Comparison of ENCODE assay signal across 21 cellular contexts in the genomic region with DNA sequence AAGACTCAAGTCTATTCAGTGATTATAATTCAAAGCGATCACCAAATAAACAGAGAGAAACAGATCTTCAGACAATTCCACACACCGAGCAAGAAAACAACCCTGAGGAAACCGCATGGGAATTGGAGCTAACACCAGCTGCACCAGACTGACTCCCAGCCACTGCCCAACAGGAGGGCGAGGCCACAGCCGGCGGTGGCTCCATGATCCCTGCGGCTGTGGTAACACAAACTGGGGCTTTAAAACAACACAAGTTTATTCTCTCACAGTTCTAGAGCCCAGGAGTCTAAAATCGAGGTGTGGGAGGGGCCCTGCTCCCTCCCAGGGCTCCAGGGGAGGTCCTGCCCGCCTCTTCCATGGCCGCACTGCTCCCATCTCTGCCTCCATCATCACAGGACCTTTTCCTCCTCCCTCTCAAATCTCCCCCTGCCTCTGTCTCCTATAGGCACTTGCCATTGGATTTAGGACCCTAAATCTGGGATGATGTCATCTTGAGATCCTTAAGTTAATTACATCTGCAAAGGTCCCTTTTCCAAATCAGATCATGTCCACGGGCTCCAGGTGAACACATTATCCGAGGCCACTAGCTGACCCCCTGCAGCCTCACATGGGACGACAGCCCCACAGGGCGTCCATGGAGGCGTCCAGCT. TPM values are rescaled to one million over a fixed set of nuclear protein-coding genes. Genes with fewer than 3 reads are reported as not detected.
A peak's percentile ranks its signal among the peaks of the same experiment; 100 is the strongest.
DNase-seq lines count a peak whose midpoint lies in the region; ATAC-seq, FAIRE-seq and TF ChIP-seq lines count a peak whose summit lies in the region.
"Had no signal": no experiment of that assay in that cellular context is flagged by ENCODE, and none has a peak within 500 bp of the region (broad histone marks: within the 10 kb centered on the region; RNA-seq: fewer than 3 reads in every experiment).

No MANE protein-coding gene starts in this region.

- H3K4me3 Mint-ChIP-seq in nephron progenitor cell: no peak overlapping the region
- H3K4me3 Mint-ChIP-seq: CD8-positive, alpha-beta memory T cell had no signal

- peak overlapping the region; percentile 69 for H3K27ac Mint-ChIP-seq in nephron progenitor cell

- H3K27me3 ChIP-seq in H7 (ENCODE audit: control insufficient read depth, insufficient read depth, low read length): no peaks in the 10 kb centered on the region
- H3K27me3 ChIP-seq: BLaER1 treated with 17β-estradiol and CSF1 and Interleukin-3, amounts not matched to agents 10 nM and 100 nM had no signal

- peaks cover 15% of the 10 kb centered on the region for H3K36me3 Mint-ChIP-seq in nephron progenitor cell (ENCODE audit: low read depth)

- no peaks in the 10 kb centered on the region for H3K9me3 Mint-ChIP-seq in nephron progenitor cell
- H3K9me3 Mint-ChIP-seq: CD8-positive, alpha-beta memory T cell had no signal

- FAIRE-seq in GM19239 (lab: Jason Lieb, UNC): no peak
- FAIRE-seq: GM12892, GM18507 had no signal

- DNase-seq in A172 (ENCODE audit: low spot score) (peak; percentile 25), LHCN-M2 (ENCODE audit: low read depth) (peak; percentile 84), choroid plexus epithelial cell (ENCODE audit: low read depth) (peak; percentile 39), nephron progenitor cell (no peak), GM20000 (ENCODE audit: low spot score) (no peak), H7 (no peak), GM19239 (ENCODE audit: insufficient read length, low spot score) (no peak)
- DNase-seq: CD8-positive, alpha-beta memory T cell; DMS79; NCI-H1092 treated with DMSO at 0.1 percent for 48 hours; NCI-H146; NCI-H2029 treated with DMSO at 0.1 percent for 48 hours; NCI-H748 treated with DMSO at 0.1 percent for 48 hours; SIG-M5 had no signal

- no peaks in the 10 kb centered on the region for H3K27me3 Mint-ChIP-seq in nephron progenitor cell (ENCODE audit: low read depth, poor library complexity)
- H3K27me3 Mint-ChIP-seq: CD8-positive, alpha-beta memory T cell had no signal

- peaks cover 12% of the 10 kb centered on the region for H3K4me1 Mint-ChIP-seq in nephron progenitor cell

- no peak for ATAC-seq in HG03439 (IDR thresholded peaks at IDR 0.05; ENCODE audit: unreplicated experiment)

- TF ChIP-seq CTCF in choroid plexus epithelial cell (conservative IDR thresholded peaks at IDR 0.05; ENCODE audit: low read depth, low read length) (no peak), nephron progenitor cell (IDR thresholded peaks at IDR 0.05) (no peak), GM20000 (IDR thresholded peaks at IDR 0.05; ENCODE audit: extremely low read depth, missing control alignments) (no peak)

- no peaks in the 10 kb centered on the region; the same call in 1 of the 2 replicates for H3K36me3 ChIP-seq in H7 (replicated peaks; ENCODE audit: control insufficient read depth, insufficient read depth, low read length)
- H3K36me3 ChIP-seq: HAP-1 had no signal

- H3K4me3 ChIP-seq in choroid plexus epithelial cell (ENCODE audit: low read depth, low read length) (no peak overlapping the region), H7 (ENCODE audit: insufficient read depth, low read depth, low read length) (no peak overlapping the region)
- H3K4me3 ChIP-seq: BLaER1 treated with 17β-estradiol and CSF1 and Interleukin-3, amounts not matched to agents 10 nM and 100 nM; HAP-1 had no signal

RNA-seq across cellular contexts. Expression of a gene that starts 9.7 kb away (rescaled TPM):
- total RNA-seq in A172 (2014; rRNA removed; shearing (Covaris generic)): 8.7 and 10.5 TPM in 2 replicates
- total RNA-seq in LHCN-M2 (2014; rRNA removed): 12.0 and 14.6 TPM in 2 replicates
- polyA plus RNA-seq in LHCN-M2 (2012): 8.3 TPM
- total RNA-seq in H7 (2014; rRNA removed; shearing (Covaris generic)): 16.6 and 24.6 TPM in 2 replicates

RNA-seq across cellular contexts. Expression of a gene that starts 10.0 kb away (rescaled TPM):
- 38.7 and 41.0 TPM in 2 replicates for total RNA-seq in A172 (2014; rRNA removed; shearing (Covaris generic))
- 28.7 and 45.0 TPM in 2 replicates for total RNA-seq in LHCN-M2 (2014; rRNA removed)
- polyA plus RNA-seq in LHCN-M2 (2012): 26.3 TPM
- 26.2 and 28.6 TPM in 2 replicates for total RNA-seq in H7 (2014; rRNA removed; shearing (Covaris generic))

RNA-seq across cellular contexts. Expression of a gene that starts 36.8 kb away (rescaled TPM):
- total RNA-seq in A172 (2014; rRNA removed; shearing (Covaris generic)): not detected in 2 replicates
- 0.11 TPM in 1 of 2 replicates, not detected in the other for total RNA-seq in LHCN-M2 (2014; rRNA removed)
- 0.27 TPM for polyA plus RNA-seq in LHCN-M2 (2012)
- total RNA-seq in H7 (2014; rRNA removed; shearing (Covaris generic)): not detected in 2 replicates
- total RNA-seq: CD8-positive, alpha-beta memory T cell; NCI-H460; RPMI7951 had no signal
- polyA plus RNA-seq: CD8-positive, alpha-beta memory T cell had no signal

RNA-seq across cellular contexts. Expression of a gene that starts 42.1 kb away (rescaled TPM):
- 56.7 and 121 TPM in 2 replicates for total RNA-seq in A172 (2014; rRNA removed; shearing (Covaris generic))
- 83.5 and 107 TPM in 2 replicates for total RNA-seq in LHCN-M2 (2014; rRNA removed)
- polyA plus RNA-seq in LHCN-M2 (2012): 46.1 TPM
- total RNA-seq in H7 (2014; rRNA removed; shearing (Covaris generic)): 62.8 and 76.1 TPM in 2 replicates

RNA-seq across cellular contexts. Expression of a gene that starts 49.4 kb away (rescaled TPM):
- 0.22 TPM in 1 of 2 replicates, not detected in the other for total RNA-seq in A172 (2014; rRNA removed; shearing (Covaris generic))
- total RNA-seq in LHCN-M2 (2014; rRNA removed): 0.06 TPM in 2 replicates
- polyA plus RNA-seq in LHCN-M2 (2012): 0.04 TPM
- 1.1 and 1.9 TPM in 2 replicates for total RNA-seq in H7 (2014; rRNA removed; shearing (Covaris generic))
- total RNA-seq: CD8-positive, alpha-beta memory T cell had no signal
- polyA plus RNA-seq: CD8-positive, alpha-beta memory T cell had no signal

Comparison
In these comparisons a context has a peak if more than half of its experiments do, and no peak if none do; other contexts are left out.
1. DNase-seq: peak in A172 (single experiment), LHCN-M2 (single experiment) and choroid plexus epithelial cell (single experiment); none in nephron progenitor cell (single experiment), GM20000 (single experiment), H7 (single experiment) and GM19239 (single experiment).